Comparison of ENCODE assay signal across 8 cellular contexts in genomic region chr2:201232125-201232815, GRCh38. TPM values are rescaled to one million over a fixed set of nuclear protein-coding genes. Genes with fewer than 3 reads are reported as not detected.
DNase-seq lines count a peak whose midpoint lies in the region; ATAC-seq and TF ChIP-seq lines count a peak whose summit lies in the region.

No MANE protein-coding gene starts in this region.

- DNase-seq in AML-193 (lab: John Stamatoyannopoulos, UW), result peak; percentile 97
- DNase-seq in NCI-H446 treated with DMSO at 0.1 percent for 48 hours (lab: John Stamatoyannopoulos, UW), result peak; percentile 83
- peak; percentile 87 for DNase-seq in activated CD4-positive, CD25-positive, alpha-beta regulatory T cell treated with anti-CD3 and anti-CD28 coated beads, Interleukin-2, amount 50 U/mL, for 16 hours (ENCODE audit: low read depth, low spot score)
- peak; percentile 25 for DNase-seq in cerebellum (ENCODE audit: low spot score)
- peak; percentile 93 for DNase-seq in left kidney (ENCODE audit: low read depth, low spot score)
- DNase-seq in stimulated activated CD4-positive, alpha-beta T cell treated with anti-CD3 and anti-CD28 coated beads, Interleukin-2, amount 100 ng/mL, for 48 hours, result peak; percentile 95 to 96

- in situ Hi-C loops in GM18951 (cut with MboI; ENCODE audit: low sequenced_read_pairs, unreplicated experiment), result no loop called here

- peak; percentile 56 for TF ChIP-seq POLR2A in GM18951 (IDR thresholded peaks at IDR 0.05; ENCODE audit: extremely low read depth, insufficient read depth, insufficient read length)

- ATAC-seq in HG03342 (IDR thresholded peaks at IDR 0.05; ENCODE audit: unreplicated experiment), result peak; percentile 55

RNA-seq across cellular contexts. Expression of gene CASP8, which starts 28.1 kb away (rescaled TPM):
- 2.7 TPM for total RNA-seq in cerebellum

RNA-seq across cellular contexts. Expression of gene CASP10, which starts 49.3 kb away (rescaled TPM):
- 3.7 TPM for total RNA-seq in cerebellum

Comparison
In these comparisons a context has a peak if more than half of its experiments do, and no peak if none do; other contexts are left out.
1. Peak in every context shown above with its lines: DNase-seq and ATAC-seq.
2. DNase-seq: peak in every context shown above with its lines; median percentile 97 in AML-193; 96 in stimulated activated CD4-positive, alpha-beta T cell treated with anti-CD3 and anti-CD28 coated beads, Interleukin-2, amount 100 ng/mL, for 48 hours; 93 in left kidney; 87 in activated CD4-positive, CD25-positive, alpha-beta regulatory T cell treated with anti-CD3 and anti-CD28 coated beads, Interleukin-2, amount 50 U/mL, for 16 hours; 83 in NCI-H446 treated with DMSO at 0.1 percent for 48 hours; 25 in cerebellum.